ENCODE assay signal across 26 cellular contexts in the genomic region with DNA sequence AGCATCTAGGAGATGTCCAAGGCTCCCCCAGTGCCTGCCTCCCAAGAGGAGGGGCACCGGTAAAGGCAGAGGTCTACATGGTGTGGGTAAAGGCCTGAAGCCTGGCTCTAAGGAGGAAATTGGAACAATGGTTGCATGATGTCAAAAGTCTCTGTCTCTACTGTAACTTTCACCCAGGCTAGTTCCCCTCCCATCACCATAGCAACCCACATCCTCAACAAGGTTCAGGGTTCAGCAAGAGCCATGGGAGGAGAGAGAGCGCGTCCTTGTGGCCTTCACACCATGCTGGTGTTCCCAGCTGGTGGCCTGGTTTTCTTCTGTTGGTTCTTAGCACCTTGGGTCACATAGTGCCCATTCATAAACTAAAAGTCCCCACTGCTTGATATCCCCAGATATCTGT.
A peak's percentile ranks its signal among the peaks of the same experiment; 100 is the strongest.
DNase-seq lines count a peak whose midpoint lies in the region; ATAC-seq, FAIRE-seq and TF ChIP-seq lines count a peak whose summit lies in the region.
"Had no signal": no experiment of that assay in that cellular context is flagged by ENCODE, and none has a peak within 500 bp of the region (broad histone marks: within the 10 kb centered on the region; RNA-seq: fewer than 3 reads in every experiment).

No MANE protein-coding gene starts in this region.

- H3K79me2 ChIP-seq in GM12878 (ENCODE audit: control insufficient read depth, insufficient read depth, low read length) (no peaks in the 10 kb centered on the region), HepG2 (ENCODE audit: insufficient read depth, low read length) (no peaks in the 10 kb centered on the region)

- TF ChIP-seq CTCF in natural killer cell (IDR thresholded peaks at IDR 0.05) = no peak
- TF ChIP-seq CTCF in GM12878 (IDR thresholded peaks at IDR 0.05 in 2 of 3, conservative IDR thresholded peaks at IDR 0.05 in 1 of 3; ENCODE audit: control insufficient read depth in 2 of 3, extremely low read depth in 1 of 3, insufficient read depth in 1 of 3, low read depth in 3 of 3, low read length in 3 of 3) = no peak
- TF ChIP-seq CTCF in HepG2 (CRISPR knock-in tag; IDR thresholded peaks at IDR 0.05) = peak; percentile 39
- no peak for TF ChIP-seq CTCF in dorsolateral prefrontal cortex (IDR thresholded peaks at IDR 0.05 in 54 of 56, conservative IDR thresholded peaks at IDR 0.05 in 2 of 56; ENCODE audit: low read depth in 1 of 56, partially characterized antibody in 56 of 56)

- TF ChIP-seq POLR2A in GM12878 (IDR thresholded peaks at IDR 0.05; ENCODE audit: low read depth, low read length) = no peak
- no peak for TF ChIP-seq POLR2A in HepG2 (IDR thresholded peaks at IDR 0.05; ENCODE audit: insufficient read depth in 1 of 2, low read depth in 2 of 2, low read length in 2 of 2)

- no peaks in the 10 kb centered on the region for H3K9me3 Mint-ChIP-seq in natural killer cell
- no peaks in the 10 kb centered on the region for H3K9me3 Mint-ChIP-seq in natural killer cell treated with Interleukin-12 subunit alpha and Interleukin-12 subunit beta and Interleukin-15 and Interleukin-18, amount 100 ng/mL, for 72 hours
- H3K9me3 Mint-ChIP-seq: CD4-positive, alpha-beta memory T cell had no signal

- in situ Hi-C loops in GM12878 (cut with MboI) (no loop called here), HepG2 (cut with HindIII; ENCODE audit: extremely low pct_ligation_motif_present, low pct_unique_long_range_greater_than_20kb) (no loop called here)

- ATAC-seq in natural killer cell (peak in 2 of 3 donors; percentile 46 to 61), GM12878 (no peak), HepG2 (peak; percentile 60), GM19452 (IDR thresholded peaks at IDR 0.05; ENCODE audit: unreplicated experiment) (no peak), GM21723 (IDR thresholded peaks at IDR 0.05; ENCODE audit: unreplicated experiment) (no peak)
- no peak for ATAC-seq in natural killer cell treated with Interleukin-12 subunit alpha and Interleukin-12 subunit beta and Interleukin-15 and Interleukin-18, amount 100 ng/mL, for 72 hours

- TF ChIP-seq RAD21 in GM12878 (IDR thresholded peaks at IDR 0.05; ENCODE audit: insufficient read depth, low read depth, low read length) (peak; percentile 34; the same call in 1 of the 2 replicates), HepG2 (CRISPR knock-in tag; IDR thresholded peaks at IDR 0.05) (no peak)

- peak overlapping the region in 1 of 2 donors; percentile 13 for H3K27ac Mint-ChIP-seq in natural killer cell
- H3K27ac Mint-ChIP-seq in natural killer cell treated with Interleukin-12 subunit alpha and Interleukin-12 subunit beta and Interleukin-15 and Interleukin-18, amount 100 ng/mL, for 72 hours = no peak overlapping the region

- H3K36me3 Mint-ChIP-seq in natural killer cell = no peaks in the 10 kb centered on the region
- H3K36me3 Mint-ChIP-seq in natural killer cell treated with Interleukin-12 subunit alpha and Interleukin-12 subunit beta and Interleukin-15 and Interleukin-18, amount 100 ng/mL, for 72 hours = no peaks in the 10 kb centered on the region
- H3K36me3 Mint-ChIP-seq: CD4-positive, alpha-beta memory T cell had no signal

- H3K4me1 Mint-ChIP-seq in natural killer cell = peaks cover 6 to 12% of the 10 kb centered on the region in 2 donors
- peaks cover 5 to 9% of the 10 kb centered on the region in 2 donors for H3K4me1 Mint-ChIP-seq in natural killer cell treated with Interleukin-12 subunit alpha and Interleukin-12 subunit beta and Interleukin-15 and Interleukin-18, amount 100 ng/mL, for 72 hours (ENCODE audit: low read depth in 2 of 2)

- DNase-seq in natural killer cell = no peak
- no peak for DNase-seq in natural killer cell treated with Interleukin-12 subunit alpha and Interleukin-12 subunit beta and Interleukin-15 and Interleukin-18, amount 100 ng/mL, for 72 hours (ENCODE audit: low spot score)
- no peak for DNase-seq in GM12878 (ENCODE audit: low read depth, low spot score)
- DNase-seq in HepG2 (ENCODE audit: low spot score) = peak; percentile 25
- no peak for DNase-seq in NCI-H446 (lab: John Stamatoyannopoulos, UW)
- DNase-seq in dorsolateral prefrontal cortex = no peak
- DNase-seq: AML-193; CD4-positive, alpha-beta memory T cell; COR-L47; DMS53; H7; KG1; MM.1S; NCI-H1105; NCI-H1436 treated with DMSO at 0.1 percent for 48 hours; NCI-H187 treated with DMSO at 0.1 percent for 48 hours; NCI-H69; OCI-M1; Peyer's patch; SHP77 treated with DMSO at 0.1 percent for 48 hours; T-helper 1 cell had no signal

- POLR2A ChIA-PET in GM12878 (lab: Charles Lee) (no interaction called here), HepG2 (lab: Yijun Ruan, JAX) (no interaction called here)

- FAIRE-seq in GM12878 (lab: Jason Lieb, UNC) (no peak), HepG2 (lab: Jason Lieb, UNC) (peak; percentile 4)
- FAIRE-seq: A204.1, GM12891 had no signal

- BruUV-seq in GM12878 (replicated peaks; lab: Mats Ljungman, UMichigan) (no TSS peak), HepG2 (replicated peaks; lab: Mats Ljungman, UMichigan) (no TSS peak)

- no peak overlapping the region for H3K4me3 Mint-ChIP-seq in natural killer cell
- H3K4me3 Mint-ChIP-seq in natural killer cell treated with Interleukin-12 subunit alpha and Interleukin-12 subunit beta and Interleukin-15 and Interleukin-18, amount 100 ng/mL, for 72 hours = no peak overlapping the region
- H3K4me3 Mint-ChIP-seq: CD4-positive, alpha-beta memory T cell had no signal

- H3K36me3 ChIP-seq in GM12878 (ENCODE audit: control insufficient read depth in 2 of 2, insufficient read depth in 2 of 2, low read length in 1 of 2) (no peaks in the 10 kb centered on the region), HepG2 (replicated peaks in 1 of 2; ENCODE audit: control insufficient read depth in 1 of 2, insufficient read depth in 2 of 2, low read length in 2 of 2) (no peaks in the 10 kb centered on the region)
- H3K36me3 ChIP-seq: BLaER1 treated with 17β-estradiol and CSF1 and Interleukin-3, amounts not matched to agents 10 nM and 100 nM; Peyer's patch had no signal

- CTCF ChIA-PET in GM12878 (lab: Yijun Ruan, JAX) = no interaction called here
- CTCF ChIA-PET in HepG2 (lab: Yijun Ruan, JAX; ENCODE audit: low intra/inter-chr PET ratio, low total read pairs) = no interaction called here

- H3K27me3 Mint-ChIP-seq in natural killer cell (ENCODE audit: low read depth in 2 of 2) = no peaks in the 10 kb centered on the region
- H3K27me3 Mint-ChIP-seq in natural killer cell treated with Interleukin-12 subunit alpha and Interleukin-12 subunit beta and Interleukin-15 and Interleukin-18, amount 100 ng/mL, for 72 hours = peaks cover 0 to 2% of the 10 kb centered on the region in 2 donors

- H3K9ac ChIP-seq in GM12878 (ENCODE audit: control insufficient read depth, insufficient read depth, low read length) = no peak overlapping the region
- H3K9ac ChIP-seq in HepG2 (ENCODE audit: insufficient read depth, low read depth, low read length) = no peak overlapping the region
- H3K9ac ChIP-seq: BLaER1 treated with 17β-estradiol and CSF1 and Interleukin-3, amounts not matched to agents 10 nM and 100 nM had no signal

- RAD21 ChIA-PET in GM12878 (lab: Charles Lee; ENCODE audit: unreplicated experiment) = no interaction called here

- no peaks in the 10 kb centered on the region for H4K20me1 ChIP-seq in GM12878 (ENCODE audit: control insufficient read depth, insufficient read depth)
- H4K20me1 ChIP-seq in HepG2 (ENCODE audit: insufficient read depth, low read length) = no peaks in the 10 kb centered on the region
- H4K20me1 ChIP-seq: BLaER1 treated with 17β-estradiol and CSF1 and Interleukin-3, amounts not matched to agents 10 nM and 100 nM had no signal

- no peak overlapping the region for H3K4me2 ChIP-seq in GM12878 (ENCODE audit: control insufficient read depth, insufficient read depth)
- no peak overlapping the region for H3K4me2 ChIP-seq in HepG2 (ENCODE audit: low read depth, low read length)

- no peak overlapping the region for H3K4me3 ChIP-seq in GM12878
- H3K4me3 ChIP-seq in HepG2 (replicated peaks in 1 of 3; ENCODE audit: insufficient read depth in 1 of 3, low read depth in 2 of 3, low read length in 3 of 3) = no peak overlapping the region
- H3K4me3 ChIP-seq in dorsolateral prefrontal cortex = no peak overlapping the region
- H3K4me3 ChIP-seq: BLaER1 treated with 17β-estradiol and CSF1 and Interleukin-3, amounts not matched to agents 10 nM and 100 nM; Peyer's patch had no signal

- intact Hi-C loops in natural killer cell (cut with micrococcal nuclease) = no loop called here
- intact Hi-C loops in GM12878 (cut with micrococcal nuclease; ENCODE audit: unreplicated experiment) = no loop called here
- intact Hi-C loops in HepG2 (cut with micrococcal nuclease; ENCODE audit: unreplicated experiment) = no loop called here
- intact Hi-C loops in dorsolateral prefrontal cortex (cut with DNase I) = no loop called here

- SMC1A ChIA-PET in GM12878 (lab: Charles Lee; ENCODE audit: uncharacterized antibody, unreplicated experiment) = no interaction called here

- H3K4me1 ChIP-seq in GM12878 (ENCODE audit: control insufficient read depth, insufficient read depth, low read length) (no peaks in the 10 kb centered on the region), HepG2 (ENCODE audit: insufficient read depth, low read length) (no peaks in the 10 kb centered on the region)
- H3K4me1 ChIP-seq: Peyer's patch had no signal

- WGBS in GM12878 (ENCODE audit: insufficient coverage, insufficient replicate concordance, low lambda C conversion rate, missing lambda C conversion rate) = 38% methylated on average over 3 of the region's 3 CpGs
- WGBS in HepG2 (ENCODE audit: low lambda C conversion rate) = 4% methylated on average over 3 of the region's 3 CpGs

- H3K9me3 ChIP-seq in GM12878 (replicated peaks; ENCODE audit: control insufficient read depth, insufficient read depth, low read length) (no peaks in the 10 kb centered on the region), HepG2 (ENCODE audit: low read length) (no peaks in the 10 kb centered on the region)
- H3K9me3 ChIP-seq: Peyer's patch had no signal

- no peaks in the 10 kb centered on the region; a peak in 1 of 4 replicates for H3K27me3 ChIP-seq in GM12878 (replicated peaks in 1 of 2; ENCODE audit: control insufficient read depth in 2 of 2, insufficient read depth in 2 of 2, low read length in 1 of 2)
- peaks cover 3 to 39% of the 10 kb centered on the region in 2 experiments; a peak in 4 of 5 replicates for H3K27me3 ChIP-seq in HepG2 (ENCODE audit: control insufficient read depth in 1 of 2, insufficient read depth in 2 of 2, low read length in 2 of 2)
- H3K27me3 ChIP-seq in dorsolateral prefrontal cortex = peaks cover 0 to 2% (median 0%) of the 10 kb centered on the region in 45 donors
- H3K27me3 ChIP-seq: BLaER1 treated with 17β-estradiol and CSF1 and Interleukin-3, amounts not matched to agents 10 nM and 100 nM; Peyer's patch had no signal

- H3K27ac ChIP-seq in GM12878 (ENCODE audit: control insufficient read depth, insufficient read depth) (no peak overlapping the region), HepG2 (ENCODE audit: extremely low read length, insufficient read depth, low read length) (no peak overlapping the region), dorsolateral prefrontal cortex (no peak overlapping the region)
- H3K27ac ChIP-seq: Peyer's patch had no signal

- no peak overlapping the region for H2AFZ ChIP-seq in GM12878 (ENCODE audit: control insufficient read depth, low read depth, low read length)
- no peak overlapping the region for H2AFZ ChIP-seq in HepG2 (ENCODE audit: low read length)

- TF ChIP-seq EP300 in GM12878 (IDR thresholded peaks at IDR 0.05; ENCODE audit: borderline replicate concordance in 1 of 2, control insufficient read depth in 1 of 2, low read depth in 2 of 2, low read length in 2 of 2) (no peak), HepG2 (IDR thresholded peaks at IDR 0.05; ENCODE audit: low read depth in 2 of 2, low read length in 2 of 2) (no peak), HepG2 (CRISPR knock-in tag; IDR thresholded peaks at IDR 0.05; ENCODE audit: borderline replicate concordance) (no peak)

Comparison
In these comparisons a context has a peak if more than half of its experiments do, and no peak if none do; other contexts are left out.
1. ATAC-seq: peak in natural killer cell (2 of 3) and HepG2 (single experiment); none in natural killer cell treated with Interleukin-12 subunit alpha and Interleukin-12 subunit beta and Interleukin-15 and Interleukin-18, amount 100 ng/mL, for 72 hours (0 of 2), GM12878 (single experiment), GM19452 (single experiment) and GM21723 (single experiment).